Comparison of ENCODE assay signal across 12 cellular contexts in genomic region chr11:4071325-4071724, GRCh38.
"Had no signal": no experiment of that assay in that cellular context is flagged by ENCODE, and none has a peak within 500 bp of the region (broad histone marks: within the 10 kb centered on the region; RNA-seq: fewer than 3 reads in every experiment).

No MANE protein-coding gene starts in this region.

- H3K27me3 Mint-ChIP-seq: activated CD4-positive, alpha-beta memory T cell treated with anti-CD3 and anti-CD28 coated beads, Interleukin-2, amount 10 ng/mL, durations not matched to agents 7 days and 5 days; activated naive CD8-positive, alpha-beta T cell treated with anti-CD3 and anti-CD28 coated beads, Interleukin-2, amount 10 ng/mL, durations not matched to agents 7 days and 5 days; stimulated activated naive CD8-positive, alpha-beta T cell treated with anti-CD3 and anti-CD28 coated beads, Interleukin-15, amount 100 ng/mL, for 72 hours had no signal

- H3K9me3 Mint-ChIP-seq: activated CD4-positive, alpha-beta memory T cell treated with anti-CD3 and anti-CD28 coated beads, Interleukin-2, amount 10 ng/mL, durations not matched to agents 7 days and 5 days; activated naive CD8-positive, alpha-beta T cell treated with anti-CD3 and anti-CD28 coated beads, Interleukin-2, amount 10 ng/mL, durations not matched to agents 7 days and 5 days; activated T-helper 1 cell treated with anti-CD3 and anti-CD28 coated beads, Interleukin-12 subunit alpha, Interleukin-12 subunit beta, Interleukin-2, Interleukin-4 antibody, amounts not matched to agents 30 ng/mL and 10 ng/mL and 1 ng/mL, durations not matched to agents 14 hours and 24 hours and 36 hours; stimulated activated naive CD8-positive, alpha-beta T cell treated with anti-CD3 and anti-CD28 coated beads, Interleukin-15, amount 100 ng/mL, for 72 hours had no signal

- DNase-seq: activated CD4-positive, alpha-beta memory T cell treated with anti-CD3 and anti-CD28 coated beads, Interleukin-2, amount 10 ng/mL, durations not matched to agents 7 days and 5 days; activated CD4-positive, alpha-beta T cell treated with anti-CD3 and anti-CD28 coated beads for 4 hours; activated CD8-positive, alpha-beta memory T cell treated with anti-CD3 and anti-CD28 coated beads, Interleukin-2, amount 50 U/mL, for 4 hours; activated naive CD4-positive, alpha-beta T cell; activated naive CD8-positive, alpha-beta T cell treated with anti-CD3 and anti-CD28 coated beads, Interleukin-2, amount 10 ng/mL, durations not matched to agents 7 days and 5 days; dorsolateral prefrontal cortex; stimulated activated naive CD8-positive, alpha-beta T cell treated with anti-CD3 and anti-CD28 coated beads, Interleukin-15, amount 100 ng/mL, for 72 hours; T-helper 2 cell; upper lobe of right lung had no signal

- H3K27ac Mint-ChIP-seq: activated CD4-positive, alpha-beta memory T cell treated with anti-CD3 and anti-CD28 coated beads, Interleukin-2, amount 10 ng/mL, durations not matched to agents 7 days and 5 days had no signal

- ATAC-seq: left lobe of liver; sciatic nerve; stimulated activated naive CD8-positive, alpha-beta T cell treated with anti-CD3 and anti-CD28 coated beads, Interleukin-15, amount 100 ng/mL, for 72 hours; upper lobe of right lung had no signal

- H3K4me3 Mint-ChIP-seq: activated CD4-positive, alpha-beta memory T cell treated with anti-CD3 and anti-CD28 coated beads, Interleukin-2, amount 10 ng/mL, durations not matched to agents 7 days and 5 days; activated naive CD8-positive, alpha-beta T cell treated with anti-CD3 and anti-CD28 coated beads, Interleukin-2, amount 10 ng/mL, durations not matched to agents 7 days and 5 days; activated T-helper 1 cell treated with anti-CD3 and anti-CD28 coated beads, Interleukin-12 subunit alpha, Interleukin-12 subunit beta, Interleukin-2, Interleukin-4 antibody, amounts not matched to agents 30 ng/mL and 10 ng/mL and 1 ng/mL, durations not matched to agents 14 hours and 24 hours and 36 hours; stimulated activated naive CD8-positive, alpha-beta T cell treated with anti-CD3 and anti-CD28 coated beads, Interleukin-15, amount 100 ng/mL, for 72 hours had no signal
